10 cellular contexts compared by ENCODE assay signal in the genomic region with DNA sequence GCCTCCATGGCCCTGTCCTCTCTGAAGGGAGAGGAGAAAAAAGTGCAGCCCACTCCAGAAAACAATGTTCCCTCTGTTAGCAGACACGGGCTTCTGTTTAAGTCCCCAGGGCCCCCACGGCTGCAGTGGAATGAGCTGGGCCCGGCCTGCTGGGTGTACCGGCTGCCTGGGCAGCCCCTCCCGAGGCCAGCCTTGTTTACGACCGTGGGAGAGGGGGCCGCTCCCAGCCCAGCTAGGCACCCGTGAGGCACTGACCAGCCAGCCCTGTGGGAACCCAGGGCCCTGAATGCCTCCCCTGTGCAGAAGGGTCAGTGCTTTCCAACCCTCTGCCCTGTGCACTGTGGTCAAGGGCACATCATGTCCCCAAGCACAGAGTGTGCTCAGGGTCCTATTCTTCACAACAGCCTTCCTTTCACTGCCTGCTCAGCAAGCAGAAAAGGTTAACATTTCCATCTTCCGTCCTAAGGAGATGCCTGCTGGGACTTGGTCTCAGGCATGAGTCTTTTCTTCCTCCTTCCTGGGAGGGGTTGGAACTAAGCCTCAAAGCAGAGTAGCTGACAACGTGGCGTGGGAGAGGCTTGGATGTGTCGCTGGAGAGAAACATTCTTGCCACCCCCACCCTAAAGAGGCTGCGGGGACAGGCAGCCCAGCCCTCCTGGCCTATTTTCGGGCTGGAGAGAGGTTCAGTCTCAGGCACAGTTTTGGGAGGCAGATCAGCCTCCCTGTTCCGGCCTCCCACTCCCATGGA.
DNase-seq lines count a peak whose midpoint lies in the region; ATAC-seq and TF ChIP-seq lines count a peak whose summit lies in the region.
"Had no signal": no experiment of that assay in that cellular context is flagged by ENCODE, and none has a peak within 500 bp of the region (broad histone marks: within the 10 kb centered on the region; RNA-seq: fewer than 3 reads in every experiment).

No MANE protein-coding gene starts in this region.

- no peaks in the 10 kb centered on the region for H3K9me3 ChIP-seq in mucosa of descending colon
- H3K9me3 ChIP-seq in hepatocyte (ENCODE audit: low read depth), result no peaks in the 10 kb centered on the region

- H3K27ac ChIP-seq in hepatocyte, result no peak overlapping the region

- DNase-seq in SK-MEL-5 (ENCODE audit: low read depth, low spot score), result peak; percentile 72
- no peak for DNase-seq in mucosa of descending colon
- peak; percentile 96 for DNase-seq in superior temporal gyrus (ENCODE audit: extremely low spot score)
- no peak for DNase-seq in NCI-H1105 (lab: John Stamatoyannopoulos, UW)
- DNase-seq in hepatocyte (ENCODE audit: low spot score), result no peak
- DNase-seq: H9, NCI-H1417 treated with DMSO at 0.1 percent for 48 hours had no signal

- H3K4me2 ChIP-seq in hepatocyte, result no peak overlapping the region

- no peaks in the 10 kb centered on the region for H3K79me2 ChIP-seq in hepatocyte

- no peaks in the 10 kb centered on the region for H3K27me3 ChIP-seq in hepatocyte

- H3K36me3 ChIP-seq in mucosa of descending colon (ENCODE audit: low read depth) (no peaks in the 10 kb centered on the region), hepatocyte (replicated peaks; ENCODE audit: insufficient read depth, low read depth) (no peaks in the 10 kb centered on the region)

- no peak overlapping the region for H2AFZ ChIP-seq in hepatocyte

- no peak for TF ChIP-seq CTCF in mucosa of descending colon (IDR thresholded peaks at IDR 0.05)
- no peak for TF ChIP-seq CTCF in hepatocyte (IDR thresholded peaks at IDR 0.05; ENCODE audit: poor library complexity)

- no peaks in the 10 kb centered on the region for H3K4me1 ChIP-seq in mucosa of descending colon (ENCODE audit: low read depth)
- H3K4me1 ChIP-seq in hepatocyte (ENCODE audit: insufficient read depth), result peaks cover 9% of the 10 kb centered on the region

- 58% methylated on average over 16 of the region's 16 CpGs for WGBS in hepatocyte (ENCODE audit: low lambda C conversion rate, missing lambda C conversion rate)

- no peaks in the 10 kb centered on the region for H3K9me2 ChIP-seq in hepatocyte (replicated peaks; ENCODE audit: insufficient read depth)

- peak; percentile 44 for ATAC-seq in esophagus mucosa
- peak; percentile 11 for ATAC-seq in mucosa of descending colon
- no peak for ATAC-seq in HG02610 (IDR thresholded peaks at IDR 0.05; ENCODE audit: unreplicated experiment)
- ATAC-seq in HG02623 (IDR thresholded peaks at IDR 0.05; ENCODE audit: unreplicated experiment), result no peak

- intact Hi-C loops in mucosa of descending colon (cut with DNase I, micrococcal nuclease), result no loop called here

- in situ Hi-C loops in SK-MEL-5 (cut with HindIII; ENCODE audit: low pct_unique_long_range_greater_than_20kb, low sequenced_read_pairs), result no loop called here

- no peak overlapping the region for H3K4me3 ChIP-seq in mucosa of descending colon
- no peak overlapping the region for H3K4me3 ChIP-seq in hepatocyte

- no peaks in the 10 kb centered on the region for H4K20me1 ChIP-seq in hepatocyte (ENCODE audit: insufficient read depth, poor library complexity, severe bottlenecking)

Comparison
In these comparisons a context has a peak if more than half of its experiments do, and no peak if none do; other contexts are left out.
1. DNase-seq: peak in SK-MEL-5 (single experiment) and superior temporal gyrus (single experiment); none in mucosa of descending colon (0 of 3), NCI-H1105 (single experiment) and hepatocyte (single experiment).
2. ATAC-seq: peak in esophagus mucosa (single experiment) and mucosa of descending colon (single experiment); none in HG02610 (single experiment) and HG02623 (single experiment).